In the genomic region with DNA sequence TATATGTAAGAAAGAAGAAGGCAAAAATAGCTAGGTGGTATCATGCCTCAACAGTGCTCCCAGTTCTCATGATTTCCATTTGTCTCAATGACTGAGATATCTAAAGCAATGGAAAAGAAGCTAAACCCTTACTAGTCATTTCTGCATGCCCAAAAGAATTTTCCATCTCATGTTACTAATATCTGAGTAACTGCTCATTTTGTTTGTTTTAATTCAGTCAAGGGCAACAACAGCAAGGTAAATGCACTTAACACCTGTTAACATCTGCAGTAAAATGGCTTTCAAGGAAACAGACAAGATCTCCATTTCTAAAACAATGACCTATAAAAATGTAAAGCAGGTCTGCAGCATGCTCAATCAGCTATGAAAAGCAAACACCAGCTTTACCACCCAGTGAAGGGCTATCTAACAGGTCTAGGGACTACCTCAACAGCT, we compare ENCODE assay signal across 13 cellular contexts. TPM values are rescaled to one million over a fixed set of nuclear protein-coding genes. Genes with fewer than 3 reads are reported as not detected.
A peak's percentile ranks its signal among the peaks of the same experiment; 100 is the strongest.
DNase-seq lines count a peak whose midpoint lies in the region; ATAC-seq and TF ChIP-seq lines count a peak whose summit lies in the region.
"Had no signal": no experiment of that assay in that cellular context is flagged by ENCODE, and none has a peak within 500 bp of the region (broad histone marks: within the 10 kb centered on the region; RNA-seq: fewer than 3 reads in every experiment).

No MANE protein-coding gene starts in this region.

- no peaks in the 10 kb centered on the region for H3K4me1 Mint-ChIP-seq in MCF 10A (ENCODE audit: insufficient read depth, unreplicated experiment)
- H3K4me1 Mint-ChIP-seq in IgD-negative memory B cell: peaks cover 22 to 32% (median 27%) of the 10 kb centered on the region in 3 donors
- peaks cover 28 to 36% (median 36%) of the 10 kb centered on the region in 3 donors for H3K4me1 Mint-ChIP-seq in naive B cell
- peaks cover 5% of the 10 kb centered on the region for H3K4me1 Mint-ChIP-seq in progenitor cell of endocrine pancreas (ENCODE audit: low read depth)

- H3K4me3 Mint-ChIP-seq in MCF 10A (ENCODE audit: unreplicated experiment): no peak overlapping the region
- peak overlapping the region in 1 of 4 donors; percentile 46 for H3K4me3 Mint-ChIP-seq in IgD-negative memory B cell
- no peak overlapping the region for H3K4me3 Mint-ChIP-seq in naive B cell
- H3K4me3 Mint-ChIP-seq in progenitor cell of endocrine pancreas (ENCODE audit: low read depth): no peak overlapping the region

- no peaks in the 10 kb centered on the region for H3K27me3 ChIP-seq in breast epithelium
- H3K27me3 ChIP-seq in OCI-LY1 (ENCODE audit: insufficient read depth, low read length): no peaks in the 10 kb centered on the region
- H3K27me3 ChIP-seq in MM.1S (replicated peaks; ENCODE audit: insufficient read depth, low read length): no peaks in the 10 kb centered on the region
- H3K27me3 ChIP-seq: pancreas, spleen had no signal

- H3K27me3 Mint-ChIP-seq in MCF 10A (ENCODE audit: insufficient read depth, unreplicated experiment) (no peaks in the 10 kb centered on the region), IgD-negative memory B cell (no peaks in the 10 kb centered on the region), naive B cell (no peaks in the 10 kb centered on the region), progenitor cell of endocrine pancreas (no peaks in the 10 kb centered on the region)

- H3K9me3 Mint-ChIP-seq in MCF 10A (ENCODE audit: unreplicated experiment) (no peaks in the 10 kb centered on the region), IgD-negative memory B cell (no peaks in the 10 kb centered on the region), naive B cell (no peaks in the 10 kb centered on the region), progenitor cell of endocrine pancreas (ENCODE audit: low read depth) (no peaks in the 10 kb centered on the region)

- no peak for DNase-seq in MCF 10A (ENCODE audit: unreplicated experiment)
- no peak for DNase-seq in breast epithelium (ENCODE audit: low spot score in 2 of 2)
- DNase-seq in naive B cell: no peak
- no peak for DNase-seq in MM.1S
- DNase-seq in progenitor cell of endocrine pancreas (ENCODE audit: low spot score, unreplicated experiment): no peak
- DNase-seq: Caco-2, pancreas, spleen had no signal

- H3K36me3 ChIP-seq in breast epithelium (peaks cover 5% of the 10 kb centered on the region), OCI-LY1 (ENCODE audit: insufficient read depth, low read length) (peaks cover 15% of the 10 kb centered on the region), MM.1S (replicated peaks; ENCODE audit: insufficient read depth, low read length) (peaks cover 13% of the 10 kb centered on the region; the same call in 1 of the 2 replicates)

- H3K36me3 Mint-ChIP-seq in MCF 10A (ENCODE audit: insufficient read depth, unreplicated experiment) (peaks cover 76% of the 10 kb centered on the region), IgD-negative memory B cell (peaks cover 3% of the 10 kb centered on the region), naive B cell (peaks cover 12 to 25% of the 10 kb centered on the region in 2 donors), progenitor cell of endocrine pancreas (ENCODE audit: insufficient read depth) (peaks cover 22% of the 10 kb centered on the region)

- no peaks in the 10 kb centered on the region for H3K9me3 ChIP-seq in breast epithelium
- H3K9me3 ChIP-seq in OCI-LY1 (ENCODE audit: low read length): no peaks in the 10 kb centered on the region
- H3K9me3 ChIP-seq in MM.1S (replicated peaks; ENCODE audit: insufficient read depth, low read length): no peaks in the 10 kb centered on the region
- H3K9me3 ChIP-seq: Caco-2, pancreas, spleen had no signal

- no peak for TF ChIP-seq POLR2A in breast epithelium (IDR thresholded peaks at IDR 0.05)

- no peak for ATAC-seq in naive B cell (ENCODE audit: low read depth in 2 of 2)
- ATAC-seq in GM21526 (IDR thresholded peaks at IDR 0.05; ENCODE audit: low FRiP score, unreplicated experiment): no peak
- ATAC-seq: pancreas had no signal

- H3K9me2 ChIP-seq in OCI-LY1 (ENCODE audit: low read depth, low read length): no peaks in the 10 kb centered on the region
- H3K9me2 ChIP-seq in MM.1S (replicated peaks; ENCODE audit: insufficient read depth, low read length): no peaks in the 10 kb centered on the region

- CTCF ChIA-PET in MCF 10A (lab: Yijun Ruan, JAX): interaction anchor here (0.8 to 1.3 kb wide), 3 partner anchors 11 to 35 kb away, joined by 3 to 5 read pairs (median 3); no protein-coding TSS in a partner anchor

- no peaks in the 10 kb centered on the region for H3F3A ChIP-seq in OCI-LY1 (ENCODE audit: insufficient read depth, low read length)
- H3F3A ChIP-seq in MM.1S (ENCODE audit: insufficient read depth, low read length): peaks cover 8% of the 10 kb centered on the region; the same call in 1 of the 2 replicates

- H3K27ac ChIP-seq in breast epithelium: no peak overlapping the region
- H3K27ac ChIP-seq in OCI-LY1 (ENCODE audit: low read depth, low read length, poor library complexity, severe bottlenecking): peak overlapping the region; percentile 70
- no peak overlapping the region for H3K27ac ChIP-seq in MM.1S (ENCODE audit: low read length)
- H3K27ac ChIP-seq: KMS-11, pancreas had no signal

- no peak for TF ChIP-seq CTCF in MCF 10A (IDR thresholded peaks at IDR 0.05; ENCODE audit: unreplicated experiment)
- TF ChIP-seq CTCF in breast epithelium (IDR thresholded peaks at IDR 0.05): no peak
- no peak for TF ChIP-seq CTCF in OCI-LY1 (IDR thresholded peaks at IDR 0.05; ENCODE audit: low read length)
- TF ChIP-seq CTCF in MM.1S (IDR thresholded peaks at IDR 0.05; ENCODE audit: low read length): no peak
- no peak for TF ChIP-seq CTCF in progenitor cell of endocrine pancreas (IDR thresholded peaks at IDR 0.05; ENCODE audit: unreplicated experiment)

- H3K9ac ChIP-seq in OCI-LY1 (ENCODE audit: low read length) (no peak overlapping the region), MM.1S (ENCODE audit: low read length) (no peak overlapping the region)
- H3K9ac ChIP-seq: KMS-11 had no signal

- H3K4me3 ChIP-seq in breast epithelium: no peak overlapping the region
- H3K4me3 ChIP-seq in OCI-LY1 (ENCODE audit: low read depth, low read length, poor library complexity, severe bottlenecking): no peak overlapping the region
- no peak overlapping the region for H3K4me3 ChIP-seq in MM.1S (ENCODE audit: low read length)
- H3K4me3 ChIP-seq: pancreas, spleen had no signal

- H4K20me1 ChIP-seq in OCI-LY1 (ENCODE audit: insufficient read depth, low read length) (no peaks in the 10 kb centered on the region), MM.1S (ENCODE audit: insufficient read depth, low read length) (no peaks in the 10 kb centered on the region)

- H3K79me2 ChIP-seq in OCI-LY1 (ENCODE audit: insufficient read depth, low read length) (no peaks in the 10 kb centered on the region), MM.1S (ENCODE audit: low read length) (peaks cover 40% of the 10 kb centered on the region)

- H3K27ac Mint-ChIP-seq in MCF 10A (ENCODE audit: low read depth, unreplicated experiment) (peak overlapping the region; percentile 16), IgD-negative memory B cell (peak overlapping the region in 2 of 3 donors; percentile 68 to 69), naive B cell (peak overlapping the region in 4 of 6 donors; percentile 53 to 75 (median 74)), progenitor cell of endocrine pancreas (no peak overlapping the region)

- no TSS peak for BruUV-seq in MCF 10A (replicated peaks; lab: Mats Ljungman, UMichigan)

- intact Hi-C loops in MCF 10A (cut with micrococcal nuclease) (no loop called here), breast epithelium (cut with DNase I; ENCODE audit: low total_unique reads) (no loop called here)

- POLR2A ChIA-PET in MCF 10A (lab: Yijun Ruan, JAX): interaction anchor here (0.6 to 1.3 kb wide), 4 partner anchors 12 to 1707 kb away, joined by 3 to 7 read pairs (median 3); a partner anchor contains a TSS

- H3K4me2 ChIP-seq in OCI-LY1 (ENCODE audit: low read length): 0 out of 2 replicates have a peak overlapping the region, but pooled peaks have one; percentile 8
- no peak overlapping the region for H3K4me2 ChIP-seq in MM.1S (ENCODE audit: low read depth, low read length)
- H3K4me2 ChIP-seq: KMS-11 had no signal

- no peak overlapping the region for H2AFZ ChIP-seq in OCI-LY1 (ENCODE audit: low read length)
- no peak overlapping the region for H2AFZ ChIP-seq in MM.1S (ENCODE audit: low read length)

- H3K4me1 ChIP-seq in breast epithelium (no peaks in the 10 kb centered on the region), OCI-LY1 (ENCODE audit: insufficient read depth, low read length, severe bottlenecking) (peaks cover 17% of the 10 kb centered on the region), MM.1S (ENCODE audit: low read length) (no peaks in the 10 kb centered on the region)
- H3K4me1 ChIP-seq: Caco-2, pancreas had no signal

RNA-seq across cellular contexts. Expression of a gene that starts 19.4 kb away (rescaled TPM):
- total RNA-seq in MCF 10A (2022) (0.86 and 1.2 TPM in 2 replicates), breast epithelium (10 to 100 TPM in 1 of 3 donors, 1 to 10 TPM in 2; 5.2 to 16.6 (median 6.7) TPM), progenitor cell of endocrine pancreas (not detected in 2 replicates)
- polyA plus RNA-seq in IgD-negative memory B cell (37.0 TPM), naive B cell (ENCODE audit: low read depth in 6 of 6) (10 to 100 TPM; 28.4 to 56.4 (median 36.0) TPM)

RNA-seq across cellular contexts. Expression of a gene that starts 55.2 kb away (rescaled TPM):
- not detected in 2 replicates for total RNA-seq in MCF 10A (2022)
- 10 to 100 TPM; 12.1 to 21.0 (median 12.5) TPM for total RNA-seq in breast epithelium
- polyA plus RNA-seq in IgD-negative memory B cell: 0.33 TPM
- not detected for polyA plus RNA-seq in naive B cell (ENCODE audit: low read depth in 6 of 6)
- total RNA-seq in progenitor cell of endocrine pancreas: 0.24 TPM in 1 of 2 replicates, not detected in the other
- total RNA-seq: Caco-2, kidney epithelial cell had no signal

Comparison
In these comparisons a context has a peak if more than half of its experiments do, and no peak if none do; other contexts are left out.
1. RNA of a gene that starts 55.2 kb away (total RNA-seq): 12.1 to 21.0 TPM in breast epithelium; not detected in MCF 10A and 0.24 TPM in progenitor cell of endocrine pancreas; every median in the first group is over 10 times any median in the second.